Comparison of ENCODE assay signal across 24 cellular contexts in the genomic region with DNA sequence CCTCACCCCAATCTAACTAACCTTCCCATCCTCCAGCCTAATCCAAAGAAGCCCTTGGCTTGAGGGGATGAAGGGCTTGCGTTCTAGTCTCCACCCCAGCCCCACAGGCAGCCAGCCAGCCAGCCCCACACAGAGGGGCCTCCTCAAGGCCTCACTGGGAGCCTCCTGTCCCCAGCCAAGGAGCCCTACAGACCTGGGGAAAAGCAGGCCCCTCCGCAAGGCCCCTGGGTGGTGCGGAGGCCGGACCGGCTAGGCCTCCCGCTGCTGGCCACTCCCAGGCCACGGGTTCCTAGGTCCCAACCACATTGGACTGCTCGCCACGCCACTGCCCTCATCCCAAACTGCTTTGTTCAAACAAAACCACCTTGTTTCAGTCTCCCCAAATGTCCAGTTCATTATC.
A peak's percentile ranks its signal among the peaks of the same experiment; 100 is the strongest.
DNase-seq lines count a peak whose midpoint lies in the region; FAIRE-seq and TF ChIP-seq lines count a peak whose summit lies in the region.
"Had no signal": no experiment of that assay in that cellular context is flagged by ENCODE, and none has a peak within 500 bp of the region (broad histone marks: within the 10 kb centered on the region; RNA-seq: fewer than 3 reads in every experiment).

No MANE protein-coding gene starts in this region.

- intact Hi-C loops in testis (cut with DNase I; ENCODE audit: low total_unique reads), result no loop called here

- no peaks in the 10 kb centered on the region for H4K20me1 ChIP-seq in H1 (replicated peaks in 1 of 2; ENCODE audit: control insufficient read depth in 1 of 2, insufficient read depth in 2 of 2, low read length in 2 of 2)

- H2AK5ac ChIP-seq in H1 (ENCODE audit: low read depth, low read length), result peak overlapping the region; percentile 68

- H3K4me3 Mint-ChIP-seq in IgD-negative memory B cell (peak overlapping the region in 3 of 4 donors; percentile 39 to 88 (median 68)), progenitor cell of endocrine pancreas (ENCODE audit: low read depth) (no peak overlapping the region)

- H3K23me2 ChIP-seq in H1 (ENCODE audit: low read depth, low read length), result peaks cover 6% of the 10 kb centered on the region; the same call in 1 of the 2 replicates

- POLR2A ChIA-PET in H1 (lab: Charles Lee; ENCODE audit: partially characterized antibody), result interaction anchor here (1.0 to 1.7 kb wide), 2 partner anchors 12 to 46 kb away, joined by 3 to 4 read pairs; no protein-coding TSS in a partner anchor

- peak overlapping the region; percentile 76 for H3K18ac ChIP-seq in H1 (ENCODE audit: extremely low read depth, low read length)

- peak overlapping the region; percentile 100 for H2BK20ac ChIP-seq in H1 (ENCODE audit: low read length)

- no peaks in the 10 kb centered on the region for H3K36me3 ChIP-seq in H1 (ENCODE audit: control insufficient read depth in 2 of 4, insufficient read depth in 4 of 4, low read length in 3 of 4)
- H3K36me3 ChIP-seq in testis (ENCODE audit: low read depth, missing control alignments), result no peaks in the 10 kb centered on the region
- H3K36me3 ChIP-seq: HAP-1, MG63 had no signal

- H3K27me3 Mint-ChIP-seq in IgD-negative memory B cell, result peaks cover 45% of the 10 kb centered on the region
- H3K27me3 Mint-ChIP-seq in progenitor cell of endocrine pancreas, result peaks cover 78% of the 10 kb centered on the region

- no peaks in the 10 kb centered on the region for H3K79me2 ChIP-seq in H1 (ENCODE audit: control insufficient read depth in 1 of 2, insufficient read depth in 2 of 2, low read length in 2 of 2)

- peak overlapping the region; percentile 95 for H4K91ac ChIP-seq in H1 (replicated peaks; ENCODE audit: insufficient read length, low read length)

- peak overlapping the region; percentile 55; the same call in 1 of the 2 replicates for H2BK5ac ChIP-seq in H1 (ENCODE audit: low read depth, low read length)

- no peak for TF ChIP-seq EP300 in H1 (IDR thresholded peaks at IDR 0.05; ENCODE audit: borderline replicate concordance in 1 of 2, low read depth in 2 of 2, low read length in 2 of 2)

- no peak overlapping the region for H3K56ac ChIP-seq in H1 (replicated peaks; ENCODE audit: insufficient read length, low read depth, low read length)

- TF ChIP-seq CTCF in H1 (IDR thresholded peaks at IDR 0.05; ENCODE audit: control extremely low read depth in 1 of 3, insufficient read depth in 1 of 3, low read depth in 1 of 3, low read length in 3 of 3) (no peak), progenitor cell of endocrine pancreas (IDR thresholded peaks at IDR 0.05; ENCODE audit: unreplicated experiment) (no peak), testis (IDR thresholded peaks at IDR 0.05) (no peak)

- peak overlapping the region; percentile 78 for H2BK120ac ChIP-seq in H1 (replicated peaks; ENCODE audit: low read depth, low read length)

- FAIRE-seq in H1 (lab: Jason Lieb, UNC), result no peak
- FAIRE-seq: D721Med, GM12892 had no signal

- H3K4me1 Mint-ChIP-seq in IgD-negative memory B cell (peaks cover 11 to 26% (median 19%) of the 10 kb centered on the region in 3 donors), progenitor cell of endocrine pancreas (ENCODE audit: low read depth) (peaks cover 3% of the 10 kb centered on the region)

- no peak overlapping the region for H3K9ac ChIP-seq in H1 (replicated peaks in 1 of 4; ENCODE audit: extremely low read depth in 1 of 4, low read depth in 3 of 4, low read length in 3 of 4)

- no peak for TF ChIP-seq RAD21 in H1 (IDR thresholded peaks at IDR 0.05 in 1 of 2, conservative IDR thresholded peaks at IDR 0.05 in 1 of 2; ENCODE audit: low read depth in 2 of 2, low read length in 2 of 2)

- H3K36me3 Mint-ChIP-seq in IgD-negative memory B cell (peaks cover 2% of the 10 kb centered on the region), progenitor cell of endocrine pancreas (ENCODE audit: insufficient read depth) (peaks cover 2% of the 10 kb centered on the region)
- H3K36me3 Mint-ChIP-seq: CD8-positive, alpha-beta memory T cell had no signal

- H3K27me3 ChIP-seq in H1 (replicated peaks in 1 of 4; ENCODE audit: control insufficient read depth in 3 of 4, extremely low read depth in 1 of 4, insufficient read depth in 3 of 4, low read length in 3 of 4) (peaks cover 0 to 24% (median 19%) of the 10 kb centered on the region in 4 experiments; a peak in 5 of 7 replicates), testis (no peaks in the 10 kb centered on the region)
- H3K27me3 ChIP-seq: MG63 had no signal

- no peak for TF ChIP-seq POLR2A in H1 (IDR thresholded peaks at IDR 0.05; ENCODE audit: control extremely low read depth in 1 of 2, low read depth in 2 of 2, low read length in 2 of 2)
- TF ChIP-seq POLR2A in testis (IDR thresholded peaks at IDR 0.05), result no peak

- H2BK15ac ChIP-seq in H1 (ENCODE audit: low read length), result peak overlapping the region; percentile 95; the same call in 1 of the 2 replicates

- CTCF ChIA-PET in H1 (lab: Charles Lee; ENCODE audit: partially characterized antibody), result interaction anchor here (0.9 to 1.9 kb wide), 7 partner anchors 10 to 236 kb away, joined by 3 to 9 read pairs (median 5); no protein-coding TSS in a partner anchor

- no peaks in the 10 kb centered on the region for H3K79me1 ChIP-seq in H1 (ENCODE audit: low read depth, low read length)

- peaks cover 9 to 30% (median 17%) of the 10 kb centered on the region in 4 experiments for H3K4me1 ChIP-seq in H1 (replicated peaks in 1 of 4; ENCODE audit: control insufficient read depth in 3 of 4, insufficient read depth in 4 of 4, low read length in 3 of 4)
- peaks cover 9% of the 10 kb centered on the region for H3K4me1 ChIP-seq in testis

- peaks cover 0 to 3% (median 0%) of the 10 kb centered on the region in 3 donors for H3K9me3 Mint-ChIP-seq in IgD-negative memory B cell
- H3K9me3 Mint-ChIP-seq in progenitor cell of endocrine pancreas (ENCODE audit: low read depth), result no peaks in the 10 kb centered on the region
- H3K9me3 Mint-ChIP-seq: CD8-positive, alpha-beta memory T cell had no signal

- peak overlapping the region; percentile 77 for H3K27ac ChIP-seq in angular gyrus (ENCODE audit: low read depth, low read length)
- no peak overlapping the region for H3K27ac ChIP-seq in H1 (ENCODE audit: low read depth, low read length)
- peak overlapping the region; percentile 82 for H3K27ac ChIP-seq in temporal lobe (ENCODE audit: low read depth, low read length)
- H3K27ac ChIP-seq in testis, result no peak overlapping the region
- H3K27ac ChIP-seq: RWPE1 had no signal

- no peak overlapping the region for H4K5ac ChIP-seq in H1 (ENCODE audit: insufficient read length, low read depth, low read length)

- H3K9me3 ChIP-seq in H1 (ENCODE audit: insufficient read depth in 2 of 2, low read depth in 1 of 2, low read length in 1 of 2) (no peaks in the 10 kb centered on the region), testis (no peaks in the 10 kb centered on the region)
- H3K9me3 ChIP-seq: HAP-1, MG63 had no signal

- H3K4me2 ChIP-seq in H1 (ENCODE audit: insufficient read depth in 1 of 2, low read depth in 2 of 2, low read length in 2 of 2), result no peak overlapping the region; a peak in 1 of 4 replicates

- DNase-seq in H1 (ENCODE audit: low read depth in 1 of 2, low spot score in 2 of 2) (no peak), progenitor cell of endocrine pancreas (ENCODE audit: low spot score, unreplicated experiment) (no peak), testis (no peak)
- DNase-seq in stimulated activated CD8-positive, alpha-beta memory T cell treated with anti-CD3 and anti-CD28 coated beads, Interleukin-4, amount 100 ng/mL, for 48 hours, result no peak
- DNase-seq: ACHN; CD8-positive, alpha-beta memory T cell; DMS79; Kasumi-1; MG63; NCI-H1048; NCI-H146; NCI-H2029 treated with DMSO at 0.1 percent for 48 hours; NCI-H2171 treated with DMSO at 0.1 percent for 48 hours; NCI-H748 treated with DMSO at 0.1 percent for 48 hours; NK-92 treated with Interleukin-12 subunit alpha and Interleukin-12 subunit beta, amount 100 ng/mL, for 24 hours; PC-3; SIG-M5 had no signal

- H3K4ac ChIP-seq in H1 (replicated peaks; ENCODE audit: insufficient read length, low read depth, low read length), result peak overlapping the region; percentile 89

- H4K8ac ChIP-seq in H1 (ENCODE audit: extremely low read depth, insufficient read depth, low read length), result no peak overlapping the region

- no peak overlapping the region for H3K27ac Mint-ChIP-seq in IgD-negative memory B cell
- no peak overlapping the region for H3K27ac Mint-ChIP-seq in progenitor cell of endocrine pancreas

- H2AFZ ChIP-seq in H1 (ENCODE audit: low read length), result no peak overlapping the region

- H2BK12ac ChIP-seq in H1 (ENCODE audit: low read depth, low read length), result peak overlapping the region; percentile 98; the same call in 1 of the 2 replicates

- no peak overlapping the region for H3K23ac ChIP-seq in H1 (ENCODE audit: insufficient read length)

- no peak overlapping the region for H3K4me3 ChIP-seq in H1 (ENCODE audit: extremely low read depth in 1 of 4, insufficient read depth in 2 of 4, low read depth in 3 of 4, low read length in 4 of 4)
- H3K4me3 ChIP-seq in testis, result no peak overlapping the region
- H3K4me3 ChIP-seq: HAP-1, MG63 had no signal

- 86% methylated on average over 9 of the region's 9 CpGs; no CpG with 5 or more reads in 1 of the 2 experiments for WGBS in H1 (ENCODE audit: extremely low coverage in 1 of 2, insufficient coverage in 1 of 2, insufficient read length in 1 of 2, insufficient replicate concordance in 2 of 2, low coverage in 1 of 2, low lambda C conversion rate in 2 of 2, missing lambda C conversion rate in 1 of 2), 2 experiments
- WGBS in testis, 2 donors, result 85 to 99% methylated on average over 4 to 9 of the region's 9 CpGs

- H3K14ac ChIP-seq in H1 (ENCODE audit: insufficient read length), result no peak overlapping the region

TF ChIP-seq in H1, 55 proteins besides CTCF, POLR2A, EP300 and RAD21:
- TF ChIP-seq ATF3 (IDR thresholded peaks at IDR 0.05; ENCODE audit: insufficient read depth, low read depth, low read length), result no peak
- no peak for TF ChIP-seq FOSL1 (IDR thresholded peaks at IDR 0.05; ENCODE audit: insufficient read depth, low read depth, low read length)
- no peak for TF ChIP-seq RBBP5 (IDR thresholded peaks at IDR 0.05; ENCODE audit: borderline replicate concordance, low read depth, low read length)
- no peak for TF ChIP-seq BACH1 (IDR thresholded peaks at IDR 0.05; ENCODE audit: low read length)

Comparison
In these comparisons a context has a peak if more than half of its experiments do, and no peak if none do; other contexts are left out.
1. H3K27ac ChIP-seq: peak in angular gyrus (single experiment) and temporal lobe (single experiment); none in H1 (single experiment) and testis (0 of 2).